In genomic region chr9:35723426-35723825, GRCh38 we compare ENCODE assay signal across 34 cellular contexts. TPM values are rescaled to one million over a fixed set of nuclear protein-coding genes. Genes with fewer than 3 reads are reported as not detected.
"Had no signal": no experiment of that assay in that cellular context is flagged by ENCODE, and none has a peak within 500 bp of the region (broad histone marks: within the 10 kb centered on the region; RNA-seq: fewer than 3 reads in every experiment).

No MANE protein-coding gene starts in this region.

- H3K4me3 Mint-ChIP-seq: activated CD4-positive, alpha-beta T cell treated with anti-CD3 and anti-CD28 coated beads, Interleukin-2, amount 10 ng/mL, durations not matched to agents 7 days and 5 days; activated CD8-positive, alpha-beta memory T cell treated with anti-CD3 and anti-CD28 coated beads, Interleukin-2, amount 10 ng/mL, durations not matched to agents 7 days and 5 days; activated naive CD4-positive, alpha-beta T cell treated with anti-CD3 and anti-CD28 coated beads, Interleukin-2, amount 10 ng/mL, durations not matched to agents 7 days and 5 days; activated naive CD8-positive, alpha-beta T cell; activated naive CD8-positive, alpha-beta T cell treated with anti-CD3 and anti-CD28 coated beads, Interleukin-2, amount 50 U/mL, for 24 hours; IgD-negative memory B cell had no signal

- H3K4me1 Mint-ChIP-seq: activated CD4-positive, alpha-beta T cell treated with anti-CD3 and anti-CD28 coated beads, Interleukin-2, amount 10 ng/mL, durations not matched to agents 7 days and 5 days; activated naive CD4-positive, alpha-beta T cell treated with anti-CD3 and anti-CD28 coated beads, Interleukin-2, amount 10 ng/mL, durations not matched to agents 7 days and 5 days had no signal

- H3K27me3 ChIP-seq: body of pancreas, breast epithelium, SJCRH30 had no signal

- H3K27ac Mint-ChIP-seq: activated CD4-positive, alpha-beta T cell treated with anti-CD3 and anti-CD28 coated beads, Interleukin-2, amount 10 ng/mL, durations not matched to agents 7 days and 5 days; activated CD8-positive, alpha-beta memory T cell treated with anti-CD3 and anti-CD28 coated beads, Interleukin-2, amount 10 ng/mL, durations not matched to agents 7 days and 5 days; activated naive CD4-positive, alpha-beta T cell treated with anti-CD3 and anti-CD28 coated beads, Interleukin-2, amount 10 ng/mL, durations not matched to agents 7 days and 5 days; activated naive CD8-positive, alpha-beta T cell; activated naive CD8-positive, alpha-beta T cell treated with anti-CD3 and anti-CD28 coated beads, Interleukin-2, amount 50 U/mL, for 24 hours had no signal

- H3K9me3 Mint-ChIP-seq: activated CD4-positive, alpha-beta T cell treated with anti-CD3 and anti-CD28 coated beads, Interleukin-2, amount 10 ng/mL, durations not matched to agents 7 days and 5 days; activated naive CD4-positive, alpha-beta T cell treated with anti-CD3 and anti-CD28 coated beads, Interleukin-2, amount 10 ng/mL, durations not matched to agents 7 days and 5 days; activated naive CD8-positive, alpha-beta T cell treated with anti-CD3 and anti-CD28 coated beads, Interleukin-2, amount 50 U/mL, for 24 hours; IgD-negative memory B cell had no signal

- H3K27me3 Mint-ChIP-seq: activated CD4-positive, alpha-beta T cell treated with anti-CD3 and anti-CD28 coated beads, Interleukin-2, amount 10 ng/mL, durations not matched to agents 7 days and 5 days; activated CD8-positive, alpha-beta memory T cell treated with anti-CD3 and anti-CD28 coated beads, Interleukin-2, amount 10 ng/mL, durations not matched to agents 7 days and 5 days; activated naive CD4-positive, alpha-beta T cell treated with anti-CD3 and anti-CD28 coated beads, Interleukin-2, amount 10 ng/mL, durations not matched to agents 7 days and 5 days; activated naive CD8-positive, alpha-beta T cell; activated naive CD8-positive, alpha-beta T cell treated with anti-CD3 and anti-CD28 coated beads, Interleukin-2, amount 50 U/mL, for 24 hours; IgD-negative memory B cell had no signal

- H3K9me3 ChIP-seq: body of pancreas, breast epithelium, SJCRH30 had no signal

- DNase-seq: activated CD4-positive, alpha-beta T cell treated with anti-CD3 and anti-CD28 coated beads, Interleukin-2, amount 10 ng/mL, durations not matched to agents 7 days and 5 days; activated CD4-positive, alpha-beta T cell treated with anti-CD3 and anti-CD28 coated beads, Interleukin-2, amount 50 U/mL, for 48 hours; activated CD4-positive, CD25-positive, alpha-beta regulatory T cell; activated CD8-positive, alpha-beta memory T cell treated with anti-CD3 and anti-CD28 coated beads for 24 hours; activated CD8-positive, alpha-beta memory T cell treated with anti-CD3 and anti-CD28 coated beads, Interleukin-2, amount 10 ng/mL, durations not matched to agents 7 days and 5 days; activated CD8-positive, alpha-beta memory T cell treated with anti-CD3 and anti-CD28 coated beads, Interleukin-2, amount 50 U/mL, for 48 hours; activated effector memory CD4-positive, alpha-beta T cell treated with Interleukin-2 at 50 U/mL for 16 hours; activated naive CD4-positive, alpha-beta T cell treated with anti-CD3 and anti-CD28 coated beads, Interleukin-2, amount 10 ng/mL, durations not matched to agents 7 days and 5 days; activated naive CD8-positive, alpha-beta T cell treated with anti-CD3 and anti-CD28 coated beads, Interleukin-2, amount 50 U/mL, for 24 hours; anterior cingulate cortex; body of pancreas; Karpas-422; KBM-7; NCI-H1105 treated with DMSO at 0.1 percent for 48 hours; NCI-H1436; NCI-H1694; NCI-H1930; NCI-H2081 treated with DMSO at 0.1 percent for 48 hours; NCI-H226; NCI-H446 treated with DMSO at 0.1 percent for 48 hours; NCI-H524; SHP77; SJCRH30; T1000; WERI-Rb-1 had no signal

- H3K4me3 ChIP-seq: body of pancreas, breast epithelium, SJCRH30, SK-N-MC had no signal

- ATAC-seq: activated CD8-positive, alpha-beta memory T cell treated with anti-CD3 and anti-CD28 coated beads, Interleukin-2, amount 10 ng/mL, durations not matched to agents 7 days and 5 days; activated naive CD8-positive, alpha-beta T cell treated with anti-CD3 and anti-CD28 coated beads, Interleukin-2, amount 50 U/mL, for 24 hours; body of pancreas; Panc1 had no signal

- H3K36me3 Mint-ChIP-seq: IgD-negative memory B cell had no signal

- H3K27ac ChIP-seq: body of pancreas, breast epithelium, SJCRH30, SK-N-MC, WERI-Rb-1 had no signal

RNA-seq across cellular contexts. Expression of gene MSMP, which starts 30.6 kb away (rescaled TPM):
- total RNA-seq: activated CD4-positive, alpha-beta T cell treated with anti-CD3 and anti-CD28 coated beads, Interleukin-2, amount 10 ng/mL, durations not matched to agents 7 days and 5 days; activated CD8-positive, alpha-beta memory T cell treated with anti-CD3 and anti-CD28 coated beads, Interleukin-2, amount 10 ng/mL, durations not matched to agents 7 days and 5 days; body of pancreas; breast epithelium; cardiac septum; MCF 10A; RPMI7951; SJCRH30; T-helper 1 cell treated with Interleukin-12 subunit alpha and Interleukin-12 subunit beta and Interleukin-4 antibody, amounts not matched to agents 30 ng/mL and 1 ng/mL, for 36 hours had no signal
